1 cellular context compared by ENCODE assay signal in genomic region chr11:78417888-78418583, GRCh38.
TF ChIP-seq lines count a peak whose summit lies in the region.

No MANE protein-coding gene starts in this region.

TF ChIP-seq in HepG2, 621 proteins besides CTCF, POLR2A, EP300 and RAD21 (continued from another document and continues in another):
- TF ChIP-seq ZNF646 (CRISPR knock-in tag; IDR thresholded peaks at IDR 0.05) (no peak), GTF2F1 (IDR thresholded peaks at IDR 0.05; ENCODE audit: low read length) (no peak), BATF2 (CRISPR knock-in tag; IDR thresholded peaks at IDR 0.05) (no peak), ATF6 (CRISPR knock-in tag; conservative IDR thresholded peaks at IDR 0.05) (no peak), GABPB1 (CRISPR knock-in tag; IDR thresholded peaks at IDR 0.05) (peak; percentile 72; the same call in 1 of the 2 replicates), ZNF839 (CRISPR knock-in tag; IDR thresholded peaks at IDR 0.05; ENCODE audit: borderline replicate concordance) (no peak), FUBP1 (CRISPR knock-in tag; IDR thresholded peaks at IDR 0.05; ENCODE audit: borderline replicate concordance) (no peak), HNRNPH1 (optimal IDR thresholded peaks at IDR 0.05; ENCODE audit: low read depth, low read length) (no peak), ZNF251 (CRISPR knock-in tag; IDR thresholded peaks at IDR 0.05) (no peak), MNT (IDR thresholded peaks at IDR 0.05) (no peak), TBX2 (CRISPR knock-in tag; IDR thresholded peaks at IDR 0.05; ENCODE audit: borderline replicate concordance) (peak; percentile 52; the same call in 1 of the 2 replicates), RAD51 (IDR thresholded peaks at IDR 0.05; ENCODE audit: borderline replicate concordance) (no peak), ZNF20 (CRISPR knock-in tag; IDR thresholded peaks at IDR 0.05) (no peak), ZNF232 (CRISPR knock-in tag; IDR thresholded peaks at IDR 0.05; ENCODE audit: borderline replicate concordance) (0 out of 2 replicates have a peak, but pooled peaks have one; percentile 24), ZNF12 (CRISPR knock-in tag; IDR thresholded peaks at IDR 0.05) (no peak), MTA3 (CRISPR knock-in tag; IDR thresholded peaks at IDR 0.05) (no peak), ZNF317 (CRISPR knock-in tag; IDR thresholded peaks at IDR 0.05) (no peak), ZMAT5 (CRISPR knock-in tag; IDR thresholded peaks at IDR 0.05; ENCODE audit: borderline replicate concordance, low read depth) (no peak), ZMYM2 (CRISPR knock-in tag; IDR thresholded peaks at IDR 0.05) (no peak), ZNF672 (CRISPR knock-in tag; IDR thresholded peaks at IDR 0.05) (no peak), ZNF44 (CRISPR knock-in tag; IDR thresholded peaks at IDR 0.05) (no peak), SP140L (CRISPR knock-in tag; IDR thresholded peaks at IDR 0.05; ENCODE audit: borderline replicate concordance) (no peak), MXD4 (CRISPR knock-in tag; IDR thresholded peaks at IDR 0.05) (0 out of 2 replicates have a peak, but pooled peaks have one; percentile 45), ZFX (CRISPR knock-in tag; IDR thresholded peaks at IDR 0.05; ENCODE audit: low read depth) (peak; percentile 49), ZNF496 (CRISPR knock-in tag; IDR thresholded peaks at IDR 0.05; ENCODE audit: insufficient replicate concordance) (no peak), BHLHE40 (IDR thresholded peaks at IDR 0.05; ENCODE audit: low read length) (no peak), ATF5 (CRISPR knock-in tag; IDR thresholded peaks at IDR 0.05; ENCODE audit: low read depth) (no peak), EEA1 (CRISPR knock-in tag; IDR thresholded peaks at IDR 0.05; ENCODE audit: borderline replicate concordance) (no peak), CBFB (CRISPR knock-in tag; IDR thresholded peaks at IDR 0.05) (no peak), SMARCE1 (IDR thresholded peaks at IDR 0.05; ENCODE audit: borderline replicate concordance) (no peak), PHF5A (CRISPR knock-in tag; IDR thresholded peaks at IDR 0.05; ENCODE audit: low read depth, unreplicated experiment) (no peak), RFXANK (CRISPR knock-in tag; IDR thresholded peaks at IDR 0.05) (no peak), ZFP41 (CRISPR knock-in tag; IDR thresholded peaks at IDR 0.05; ENCODE audit: borderline replicate concordance) (no peak), ZNF329 (CRISPR knock-in tag; IDR thresholded peaks at IDR 0.05; ENCODE audit: low read depth) (no peak), ZNF331 (CRISPR knock-in tag; IDR thresholded peaks at IDR 0.05) (no peak), TEAD2 (CRISPR knock-in tag; IDR thresholded peaks at IDR 0.05) (no peak), NR2F1 (CRISPR knock-in tag; IDR thresholded peaks at IDR 0.05) (no peak), REL (CRISPR knock-in tag; conservative IDR thresholded peaks at IDR 0.05) (no peak), ZNF468 (CRISPR knock-in tag; IDR thresholded peaks at IDR 0.05) (no peak), ZFP36L1 (CRISPR knock-in tag; IDR thresholded peaks at IDR 0.05) (no peak), AHR (CRISPR knock-in tag; IDR thresholded peaks at IDR 0.05) (no peak), ZBTB49 (CRISPR knock-in tag; IDR thresholded peaks at IDR 0.05; ENCODE audit: borderline replicate concordance) (no peak), PATZ1 (CRISPR knock-in tag; IDR thresholded peaks at IDR 0.05) (no peak), JUND (CRISPR knock-in tag; IDR thresholded peaks at IDR 0.05) (no peak), RELA (CRISPR knock-in tag; IDR thresholded peaks at IDR 0.05) (no peak), ZNF10 (CRISPR knock-in tag; IDR thresholded peaks at IDR 0.05; ENCODE audit: borderline replicate concordance, low read depth) (no peak)
